22 cellular contexts compared by ENCODE assay signal in the genomic region with DNA sequence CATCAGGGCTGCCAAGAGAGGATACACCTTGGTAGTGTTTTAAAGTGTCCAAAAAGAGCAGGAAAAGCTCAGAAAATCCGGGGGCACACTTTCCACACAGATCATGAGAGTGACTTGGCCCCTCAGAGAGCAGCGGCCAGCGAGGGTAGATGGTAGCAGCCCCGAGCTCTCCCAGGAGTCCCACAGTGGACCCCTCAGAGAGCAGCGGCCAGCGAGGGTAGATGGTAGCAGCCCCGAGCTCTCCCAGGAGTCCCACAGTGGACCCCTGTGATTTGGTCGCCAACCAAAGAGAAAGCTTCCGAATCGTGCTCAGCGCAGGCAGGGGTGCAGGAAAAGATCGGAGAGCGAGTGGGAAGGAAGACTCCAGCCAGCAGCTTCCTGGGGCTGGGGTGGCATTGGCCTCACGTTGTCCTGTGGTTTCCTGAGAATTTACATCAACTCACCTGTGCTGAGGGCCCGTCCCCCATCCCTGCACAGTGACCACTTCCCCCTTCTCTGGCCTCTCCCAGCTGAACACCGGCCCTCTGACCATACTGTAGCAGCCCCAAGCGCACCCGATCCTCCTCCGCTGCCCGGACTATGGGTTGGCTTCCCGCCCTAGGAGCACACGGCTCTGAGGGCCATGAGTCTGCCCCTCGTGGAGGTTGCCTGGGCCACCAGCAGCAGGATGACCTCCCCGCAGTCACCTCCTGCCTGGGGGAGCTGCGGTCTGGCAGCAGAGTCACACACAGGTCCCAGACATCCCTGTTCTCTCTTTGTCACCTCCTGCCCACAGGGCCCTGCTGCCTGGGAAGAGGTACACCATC. TPM values are rescaled to one million over a fixed set of nuclear protein-coding genes. Genes with fewer than 3 reads are reported as not detected.
DNase-seq lines count a peak whose midpoint lies in the region; ATAC-seq, FAIRE-seq and TF ChIP-seq lines count a peak whose summit lies in the region.
"Had no signal": no experiment of that assay in that cellular context is flagged by ENCODE, and none has a peak within 500 bp of the region (broad histone marks: within the 10 kb centered on the region; RNA-seq: fewer than 3 reads in every experiment).

No MANE protein-coding gene starts in this region.

- H3K23me2 ChIP-seq in H1 (ENCODE audit: low read depth, low read length): no peaks in the 10 kb centered on the region

- no peaks in the 10 kb centered on the region for H3K27me3 Mint-ChIP-seq in activated CD4-positive, alpha-beta memory T cell treated with anti-CD3 and anti-CD28 coated beads, Interleukin-2, amount 10 ng/mL, durations not matched to agents 7 days and 5 days
- no peaks in the 10 kb centered on the region for H3K27me3 Mint-ChIP-seq in activated CD4-positive, alpha-beta memory T cell treated with anti-CD3 and anti-CD28 coated beads for 36 hours
- H3K27me3 Mint-ChIP-seq: CD4-positive, alpha-beta T cell had no signal

- no peak overlapping the region for H2BK5ac ChIP-seq in H1 (ENCODE audit: low read depth, low read length)
- no peak overlapping the region for H2BK5ac ChIP-seq in trophoblast cell (ENCODE audit: low read depth, low read length, poor library complexity)

- H3K36me3 ChIP-seq in H1 (ENCODE audit: control insufficient read depth in 2 of 4, insufficient read depth in 4 of 4, low read length in 3 of 4): no peaks in the 10 kb centered on the region
- peaks cover 0 to 58% of the 10 kb centered on the region in 2 donors for H3K36me3 ChIP-seq in lung (ENCODE audit: control insufficient read depth in 2 of 2, insufficient read depth in 2 of 2, low read length in 2 of 2)
- H3K36me3 ChIP-seq in suprapubic skin: peaks cover 80% of the 10 kb centered on the region
- H3K36me3 ChIP-seq in trophoblast cell (ENCODE audit: control insufficient read depth in 1 of 2, insufficient read depth in 2 of 2, low read length in 2 of 2): no peaks in the 10 kb centered on the region
- H3K36me3 ChIP-seq: BE2C had no signal

- H4K8ac ChIP-seq in H1 (ENCODE audit: extremely low read depth, insufficient read depth, low read length) (no peak overlapping the region), trophoblast cell (ENCODE audit: low read depth, low read length) (no peak overlapping the region)

- H3K4me1 ChIP-seq in H1 (replicated peaks in 1 of 4; ENCODE audit: control insufficient read depth in 3 of 4, insufficient read depth in 4 of 4, low read length in 3 of 4) (peaks cover 0 to 5% (median 2%) of the 10 kb centered on the region in 4 experiments; a peak in 3 of 7 replicates), lung (ENCODE audit: control insufficient read depth in 2 of 2, insufficient read depth in 2 of 2, low read length in 2 of 2) (peaks cover 0 to 4% of the 10 kb centered on the region in 2 donors), suprapubic skin (peaks cover 14% of the 10 kb centered on the region), trophoblast cell (ENCODE audit: control insufficient read depth in 1 of 2, insufficient read depth in 2 of 2, low read length in 2 of 2) (no peaks in the 10 kb centered on the region)
- H3K4me1 ChIP-seq: BE2C had no signal

- no peak for ATAC-seq in lung (ENCODE audit: insufficient read depth, low FRiP score)
- ATAC-seq in HG03520 (IDR thresholded peaks at IDR 0.05; ENCODE audit: unreplicated experiment): no peak
- ATAC-seq: GM12878 had no signal

- no peaks in the 10 kb centered on the region for H3K4me1 Mint-ChIP-seq in activated CD4-positive, alpha-beta memory T cell treated with anti-CD3 and anti-CD28 coated beads, Interleukin-2, amount 10 ng/mL, durations not matched to agents 7 days and 5 days
- peaks cover 3% of the 10 kb centered on the region for H3K4me1 Mint-ChIP-seq in activated CD4-positive, alpha-beta memory T cell treated with anti-CD3 and anti-CD28 coated beads for 36 hours (ENCODE audit: low read depth)

- H3K4ac ChIP-seq in H1 (replicated peaks; ENCODE audit: insufficient read length, low read depth, low read length) (no peak overlapping the region), trophoblast cell (ENCODE audit: low read depth, low read length) (no peak overlapping the region)

- H2BK12ac ChIP-seq in H1 (ENCODE audit: low read depth, low read length): no peak overlapping the region
- no peak overlapping the region for H2BK12ac ChIP-seq in trophoblast cell (ENCODE audit: low read length)

- no peak overlapping the region for H4K5ac ChIP-seq in H1 (ENCODE audit: insufficient read length, low read depth, low read length)

- H4K91ac ChIP-seq in H1 (replicated peaks; ENCODE audit: insufficient read length, low read length) (no peak overlapping the region), trophoblast cell (ENCODE audit: low read depth, low read length) (no peak overlapping the region)

- H3K27me3 ChIP-seq in H1 (replicated peaks in 1 of 4; ENCODE audit: control insufficient read depth in 3 of 4, extremely low read depth in 1 of 4, insufficient read depth in 3 of 4, low read length in 3 of 4) (no peaks in the 10 kb centered on the region), lung (ENCODE audit: control insufficient read depth, insufficient read depth) (no peaks in the 10 kb centered on the region), suprapubic skin (no peaks in the 10 kb centered on the region), trophoblast cell (ENCODE audit: insufficient read depth, low read length) (no peaks in the 10 kb centered on the region)
- H3K27me3 ChIP-seq: BE2C had no signal

- H3K56ac ChIP-seq in H1 (replicated peaks; ENCODE audit: insufficient read length, low read depth, low read length): no peak overlapping the region

- H3K9me3 Mint-ChIP-seq in activated CD4-positive, alpha-beta memory T cell treated with anti-CD3 and anti-CD28 coated beads, Interleukin-2, amount 10 ng/mL, durations not matched to agents 7 days and 5 days: no peaks in the 10 kb centered on the region
- no peaks in the 10 kb centered on the region for H3K9me3 Mint-ChIP-seq in activated CD4-positive, alpha-beta memory T cell treated with anti-CD3 and anti-CD28 coated beads for 36 hours
- H3K9me3 Mint-ChIP-seq: CD4-positive, alpha-beta T cell had no signal

- H3K9me3 ChIP-seq in H1 (ENCODE audit: insufficient read depth in 2 of 2, low read depth in 1 of 2, low read length in 1 of 2): no peaks in the 10 kb centered on the region
- no peaks in the 10 kb centered on the region for H3K9me3 ChIP-seq in lung (ENCODE audit: control insufficient read depth in 2 of 2, insufficient read depth in 1 of 2, low read length in 1 of 2)
- no peaks in the 10 kb centered on the region for H3K9me3 ChIP-seq in suprapubic skin
- peaks cover 4% of the 10 kb centered on the region for H3K9me3 ChIP-seq in trophoblast cell (ENCODE audit: insufficient read depth, low read depth, low read length)
- H3K9me3 ChIP-seq: BE2C had no signal

- TF ChIP-seq EP300 in H1 (IDR thresholded peaks at IDR 0.05; ENCODE audit: borderline replicate concordance in 1 of 2, low read depth in 2 of 2, low read length in 2 of 2) (no peak), suprapubic skin (IDR thresholded peaks at IDR 0.05) (no peak)

- TF ChIP-seq RAD21 in H1 (IDR thresholded peaks at IDR 0.05 in 1 of 2, conservative IDR thresholded peaks at IDR 0.05 in 1 of 2; ENCODE audit: low read depth in 2 of 2, low read length in 2 of 2): no peak

- H3K4me3 Mint-ChIP-seq in activated CD4-positive, alpha-beta memory T cell treated with anti-CD3 and anti-CD28 coated beads, Interleukin-2, amount 10 ng/mL, durations not matched to agents 7 days and 5 days: no peak overlapping the region
- no peak overlapping the region for H3K4me3 Mint-ChIP-seq in activated CD4-positive, alpha-beta memory T cell treated with anti-CD3 and anti-CD28 coated beads for 36 hours
- H3K4me3 Mint-ChIP-seq: CD4-positive, alpha-beta T cell had no signal

- TF ChIP-seq POLR2A in H1 (IDR thresholded peaks at IDR 0.05; ENCODE audit: control extremely low read depth in 1 of 2, low read depth in 2 of 2, low read length in 2 of 2) (no peak), suprapubic skin (IDR thresholded peaks at IDR 0.05) (no peak)

- H3K4me3 ChIP-seq in H1 (ENCODE audit: extremely low read depth in 1 of 4, insufficient read depth in 2 of 4, low read depth in 3 of 4, low read length in 4 of 4) (no peak overlapping the region), lung (no peak overlapping the region), suprapubic skin (no peak overlapping the region), trophoblast cell (ENCODE audit: low read depth, low read length) (no peak overlapping the region)
- H3K4me3 ChIP-seq: GM12878 had no signal

- no peaks in the 10 kb centered on the region for H3K36me3 Mint-ChIP-seq in activated CD4-positive, alpha-beta memory T cell treated with anti-CD3 and anti-CD28 coated beads, Interleukin-2, amount 10 ng/mL, durations not matched to agents 7 days and 5 days (ENCODE audit: low read depth)
- H3K36me3 Mint-ChIP-seq in activated CD4-positive, alpha-beta memory T cell treated with anti-CD3 and anti-CD28 coated beads for 36 hours: no peaks in the 10 kb centered on the region

- H2AFZ ChIP-seq in H1 (ENCODE audit: low read length): no peak overlapping the region
- no peak overlapping the region for H2AFZ ChIP-seq in trophoblast cell (ENCODE audit: insufficient read depth, low read length, poor library complexity)

- no peak overlapping the region for H3K27ac Mint-ChIP-seq in activated CD4-positive, alpha-beta memory T cell treated with anti-CD3 and anti-CD28 coated beads, Interleukin-2, amount 10 ng/mL, durations not matched to agents 7 days and 5 days
- no peak overlapping the region for H3K27ac Mint-ChIP-seq in activated CD4-positive, alpha-beta memory T cell treated with anti-CD3 and anti-CD28 coated beads for 36 hours
- H3K27ac Mint-ChIP-seq: CD4-positive, alpha-beta T cell had no signal

- no peak overlapping the region for H3K23ac ChIP-seq in H1 (ENCODE audit: insufficient read length)
- no peak overlapping the region for H3K23ac ChIP-seq in trophoblast cell (ENCODE audit: low read length)

- no peaks in the 10 kb centered on the region for H3K79me2 ChIP-seq in H1 (ENCODE audit: control insufficient read depth in 1 of 2, insufficient read depth in 2 of 2, low read length in 2 of 2)
- no peaks in the 10 kb centered on the region for H3K79me2 ChIP-seq in trophoblast cell (ENCODE audit: control insufficient read depth, insufficient read depth, low read length, poor library complexity)

- no peak overlapping the region for H2BK120ac ChIP-seq in H1 (replicated peaks; ENCODE audit: low read depth, low read length)
- no peak overlapping the region for H2BK120ac ChIP-seq in trophoblast cell (ENCODE audit: insufficient read depth, low read length, poor library complexity)

- POLR2A ChIA-PET in activated CD4-positive, alpha-beta memory T cell treated with anti-CD3 and anti-CD28 coated beads, Interleukin-2, amount 10 ng/mL, durations not matched to agents 7 days and 5 days (lab: Charles Lee): no interaction called here
- POLR2A ChIA-PET in activated CD4-positive, alpha-beta memory T cell treated with anti-CD3 and anti-CD28 coated beads for 36 hours (lab: Charles Lee): no interaction called here
- POLR2A ChIA-PET in H1 (lab: Charles Lee; ENCODE audit: partially characterized antibody): no interaction called here

- CTCF ChIA-PET in activated CD4-positive, alpha-beta memory T cell treated with anti-CD3 and anti-CD28 coated beads, Interleukin-2, amount 10 ng/mL, durations not matched to agents 7 days and 5 days (lab: Charles Lee): interaction anchor here (0.6 kb wide), 1 partner anchor 49 kb away, joined by 4 read pairs; no protein-coding TSS in a partner anchor
- CTCF ChIA-PET in activated CD4-positive, alpha-beta memory T cell treated with anti-CD3 and anti-CD28 coated beads for 36 hours (lab: Charles Lee): no interaction called here
- CTCF ChIA-PET in H1 (lab: Charles Lee; ENCODE audit: partially characterized antibody): interaction anchor here (0.5 to 2.3 kb wide), 12 partner anchors 10 to 933 kb away, joined by 3 to 12 read pairs (median 4); no protein-coding TSS in a partner anchor

- no peak overlapping the region for H2AK5ac ChIP-seq in H1 (ENCODE audit: low read depth, low read length)
- H2AK5ac ChIP-seq in trophoblast cell (ENCODE audit: low read length): no peak overlapping the region

- H3K4me2 ChIP-seq in H1 (ENCODE audit: insufficient read depth in 1 of 2, low read depth in 2 of 2, low read length in 2 of 2) (no peak overlapping the region), trophoblast cell (ENCODE audit: low read length) (no peak overlapping the region)
- H3K4me2 ChIP-seq: KMS-11 had no signal

- 89% methylated on average over 22 of the region's 25 CpGs; no CpG with 5 or more reads in 1 of the 2 experiments for WGBS in H1 (ENCODE audit: extremely low coverage in 1 of 2, insufficient coverage in 1 of 2, insufficient read length in 1 of 2, insufficient replicate concordance in 2 of 2, low coverage in 1 of 2, low lambda C conversion rate in 2 of 2, missing lambda C conversion rate in 1 of 2), 2 experiments
- 87 to 89% methylated on average over 25 of the region's 25 CpGs for WGBS in lung, 2 donors
- 88% methylated on average over 25 of the region's 25 CpGs for WGBS in suprapubic skin
- no CpG with 5 or more reads among the region's 25 CpGs for WGBS in trophoblast cell (ENCODE audit: extremely low coverage, insufficient coverage, insufficient read length)

- intact Hi-C loops in activated CD4-positive, alpha-beta memory T cell treated with anti-CD3 and anti-CD28 coated beads for 36 hours (cut with micrococcal nuclease): no loop called here

- no peak overlapping the region for H3K14ac ChIP-seq in H1 (ENCODE audit: insufficient read length)
- no peak overlapping the region for H3K14ac ChIP-seq in trophoblast cell (ENCODE audit: low read length)

- H3K9ac ChIP-seq in H1 (replicated peaks in 1 of 4; ENCODE audit: extremely low read depth in 1 of 4, low read depth in 3 of 4, low read length in 3 of 4) (no peak overlapping the region), trophoblast cell (ENCODE audit: low read length) (no peak overlapping the region)
- H3K9ac ChIP-seq: KMS-11 had no signal

- H3K27ac ChIP-seq in H1 (ENCODE audit: low read depth, low read length) (no peak overlapping the region), lung (ENCODE audit: low read depth in 1 of 2, low read length in 1 of 2) (no peak overlapping the region), suprapubic skin (no peak overlapping the region), trophoblast cell (ENCODE audit: low read depth, low read length) (no peak overlapping the region)
- H3K27ac ChIP-seq: KMS-11 had no signal

- H2BK15ac ChIP-seq in H1 (ENCODE audit: low read length): no peak overlapping the region

- no peak for FAIRE-seq in H1 (lab: Jason Lieb, UNC)
- FAIRE-seq: GM12878, GM19239 had no signal

- no peak overlapping the region for H4K12ac ChIP-seq in trophoblast cell (ENCODE audit: low read depth, low read length)

- no peak overlapping the region for H2BK20ac ChIP-seq in H1 (ENCODE audit: low read length)

- no peaks in the 10 kb centered on the region for H4K20me1 ChIP-seq in H1 (replicated peaks in 1 of 2; ENCODE audit: control insufficient read depth in 1 of 2, insufficient read depth in 2 of 2, low read length in 2 of 2)

- H3K79me1 ChIP-seq in H1 (ENCODE audit: low read depth, low read length): no peaks in the 10 kb centered on the region
- no peaks in the 10 kb centered on the region for H3K79me1 ChIP-seq in trophoblast cell (ENCODE audit: low read length)

- no peak overlapping the region for H3K18ac ChIP-seq in H1 (ENCODE audit: extremely low read depth, low read length)
- H3K18ac ChIP-seq in trophoblast cell (ENCODE audit: low read length): no peak overlapping the region

- peak; percentile 7 for DNase-seq in activated CD4-positive, alpha-beta memory T cell treated with anti-CD3 and anti-CD28 coated beads, Interleukin-2, amount 10 ng/mL, durations not matched to agents 7 days and 5 days
- no peak for DNase-seq in activated CD4-positive, alpha-beta memory T cell treated with anti-CD3 and anti-CD28 coated beads for 36 hours
- no peak for DNase-seq in H1 (ENCODE audit: low read depth in 1 of 2, low spot score in 2 of 2)
- peak; percentile 25 for DNase-seq in lung (ENCODE audit: low spot score)
- peak; percentile 62 to 69 for DNase-seq in suprapubic skin (ENCODE audit: low spot score in 2 of 2)
- no peak for DNase-seq in COLO668 (lab: John Stamatoyannopoulos, UW; ENCODE audit: unreplicated experiment)
- DNase-seq in trophoblast cell: no peak
- DNase-seq: BE2C; Calu3; CD4-positive, alpha-beta T cell; GF-D8; MV-4-11; NCI-H1694 treated with DMSO at 0.1 percent for 48 hours; NCI-H2227 treated with DMSO at 0.1 percent for 48 hours; NCI-H524; NCI-H82; OCI-M1; SHP77 had no signal

- TF ChIP-seq CTCF in H1 (IDR thresholded peaks at IDR 0.05; ENCODE audit: control extremely low read depth in 1 of 3, insufficient read depth in 1 of 3, low read depth in 1 of 3, low read length in 3 of 3) (no peak), lung (IDR thresholded peaks at IDR 0.05; ENCODE audit: control extremely low read depth, extremely low read depth) (no peak), suprapubic skin (IDR thresholded peaks at IDR 0.05) (no peak)

RNA-seq across cellular contexts. Expression of a gene that starts 33.7 kb away (rescaled TPM):
- 10 to 100 TPM; 41.5 to 45.4 TPM for total RNA-seq in activated CD4-positive, alpha-beta memory T cell treated with anti-CD3 and anti-CD28 coated beads, Interleukin-2, amount 10 ng/mL, durations not matched to agents 7 days and 5 days
- 10 to 100 TPM; 43.9 to 46.0 TPM for total RNA-seq in activated CD4-positive, alpha-beta memory T cell treated with anti-CD3 and anti-CD28 coated beads for 36 hours
- 25.8 and 25.9 TPM in 2 replicates for total RNA-seq in H1 (2021; fragmentation: NEBNext Ultra II Directional; extraction: Animal tissue kit (Norgen Biotek cat#: 25700))
- polyA plus RNA-seq in H1 (2011; rRNA removed) (25.8 and 28.5 TPM in 2 replicates), lung (10 to 100 TPM; 23.5 to 30.3 TPM)
- 52.9 TPM for polyA plus RNA-seq in H1 (2011; cell fraction: cytosol; rRNA removed)
- 50.1 TPM for polyA plus RNA-seq in H1 (2011; cell fraction: nucleus; rRNA removed)
- polyA plus RNA-seq in H1 (2012, experiment 1 of 2): 41.8 to 54.8 TPM (median 42.8 TPM) in 4 replicates
- 9.6 TPM for polyA plus RNA-seq in H1 (2012, experiment 2 of 2)
- polyA plus RNA-seq in H1 (2013, experiment 1 of 2): 17.2 TPM
- polyA plus RNA-seq in H1 (2013, experiment 2 of 2): 16.0 TPM
- polyA minus RNA-seq in H1 (2011; rRNA and poly(A)+ RNA removed): 54.4 and 57.0 TPM in 2 replicates
- 27.4 TPM for polyA minus RNA-seq in H1 (2011; cell fraction: cytosol; rRNA and poly(A)+ RNA removed)
- 41.5 TPM for polyA minus RNA-seq in H1 (2011; cell fraction: nucleus; rRNA and poly(A)+ RNA removed)
- total RNA-seq in lung (10 to 100 TPM; 24.7 to 50.1 TPM), suprapubic skin (10 to 100 TPM; 30.0 to 81.8 (median 52.4) TPM)
- 16.4 TPM in 2 replicates for polyA plus RNA-seq in trophoblast cell (2013)

Comparison
In these comparisons a context has a peak if more than half of its experiments do, and no peak if none do; other contexts are left out.
1. DNase-seq: peak in activated CD4-positive, alpha-beta memory T cell treated with anti-CD3 and anti-CD28 coated beads, Interleukin-2, amount 10 ng/mL, durations not matched to agents 7 days and 5 days (single experiment), lung (single experiment) and suprapubic skin (2 of 2); none in activated CD4-positive, alpha-beta memory T cell treated with anti-CD3 and anti-CD28 coated beads for 36 hours (single experiment), H1 (0 of 2), COLO668 (single experiment) and trophoblast cell (0 of 2).